In genomic region chr14:75879031-75879430, GRCh38 we compare ENCODE assay signal across 14 cellular contexts.
A peak's percentile ranks its signal among the peaks of the same experiment; 100 is the strongest.
DNase-seq lines count a peak whose midpoint lies in the region; ATAC-seq, FAIRE-seq and TF ChIP-seq lines count a peak whose summit lies in the region.
"Had no signal": no experiment of that assay in that cellular context is flagged by ENCODE, and none has a peak within 500 bp of the region (broad histone marks: within the 10 kb centered on the region; RNA-seq: fewer than 3 reads in every experiment).

No MANE protein-coding gene starts in this region.

- H3K36me3 ChIP-seq in brain microvascular endothelial cell (replicated peaks) (no peaks in the 10 kb centered on the region), mesenchymal stem cell (ENCODE audit: control insufficient read depth in 1 of 2, insufficient read depth in 2 of 2, low read depth in 1 of 2, low read length in 2 of 2) (peaks cover 0 to 3% of the 10 kb centered on the region in 2 experiments), suprapubic skin (no peaks in the 10 kb centered on the region)

- no peak for TF ChIP-seq POLR2A in suprapubic skin (IDR thresholded peaks at IDR 0.05)

- no peak overlapping the region for H3K4me2 ChIP-seq in mesenchymal stem cell (ENCODE audit: low read length, poor library complexity, severe bottlenecking)
- H3K4me2 ChIP-seq: GM23338 had no signal

- H2AK5ac ChIP-seq in mesenchymal stem cell (ENCODE audit: low read length, severe bottlenecking): no peak overlapping the region

- H4K8ac ChIP-seq in mesenchymal stem cell (ENCODE audit: low read length): no peak overlapping the region

- no peak overlapping the region for H2BK15ac ChIP-seq in mesenchymal stem cell (ENCODE audit: low read depth, poor library complexity, severe bottlenecking)

- H2BK5ac ChIP-seq in mesenchymal stem cell (ENCODE audit: low read depth, low read length, poor library complexity, severe bottlenecking): no peak overlapping the region

- no peak overlapping the region for H2BK12ac ChIP-seq in mesenchymal stem cell (ENCODE audit: low read length in 2 of 2)

- no peak overlapping the region for H3K27ac Mint-ChIP-seq in WTC11
- H3K27ac Mint-ChIP-seq: GM23338 had no signal

- no peaks in the 10 kb centered on the region for H3K27me3 Mint-ChIP-seq in WTC11 (ENCODE audit: low read depth)

- H3K9me3 ChIP-seq in mesenchymal stem cell (ENCODE audit: control insufficient read depth, low read length): no peaks in the 10 kb centered on the region
- H3K9me3 ChIP-seq in suprapubic skin: no peaks in the 10 kb centered on the region
- H3K9me3 ChIP-seq: left lung had no signal

- in situ Hi-C loops in brain microvascular endothelial cell (cut with HindIII; ENCODE audit: low pct_ligation_motif_present, low sequenced_read_pairs): no loop called here

- H3K36me3 Mint-ChIP-seq in WTC11: peaks cover 6% of the 10 kb centered on the region

- H3K18ac ChIP-seq in mesenchymal stem cell (ENCODE audit: low read depth in 1 of 2, low read length in 2 of 2): no peak overlapping the region

- H3K4me3 ChIP-seq in brain microvascular endothelial cell (ENCODE audit: low read depth, low read length): no peak overlapping the region
- no peak overlapping the region for H3K4me3 ChIP-seq in mesenchymal stem cell (ENCODE audit: insufficient read depth in 1 of 2, low read depth in 1 of 2, low read length in 2 of 2)
- H3K4me3 ChIP-seq in suprapubic skin: no peak overlapping the region
- H3K4me3 ChIP-seq: GM23338, left lung had no signal

- H3K27me3 ChIP-seq in brain microvascular endothelial cell (replicated peaks) (no peaks in the 10 kb centered on the region), mesenchymal stem cell (ENCODE audit: control insufficient read depth in 1 of 2, insufficient read depth in 1 of 2, low read length in 2 of 2) (no peaks in the 10 kb centered on the region), suprapubic skin (no peaks in the 10 kb centered on the region)
- H3K27me3 ChIP-seq: left lung had no signal

- WGBS in mesenchymal stem cell: 90% methylated on average over 2 of the region's 3 CpGs
- WGBS in suprapubic skin: 80% methylated on average over 3 of the region's 3 CpGs

- peaks cover 2% of the 10 kb centered on the region for H3K4me1 ChIP-seq in mesenchymal stem cell (ENCODE audit: control insufficient read depth, insufficient read depth, low read depth, low read length)
- no peaks in the 10 kb centered on the region for H3K4me1 ChIP-seq in suprapubic skin
- H3K4me1 ChIP-seq: parathyroid adenoma had no signal

- H3K4ac ChIP-seq in mesenchymal stem cell (ENCODE audit: low read depth in 1 of 2, low read length in 2 of 2): no peak overlapping the region

- POLR2A ChIA-PET in WTC11 (lab: Charles Lee): no interaction called here

- no peak overlapping the region for H2AFZ ChIP-seq in mesenchymal stem cell (ENCODE audit: low read depth, low read length)
- H2AFZ ChIP-seq: GM23338, parathyroid adenoma had no signal

- no peaks in the 10 kb centered on the region for H3K9me3 Mint-ChIP-seq in WTC11
- H3K9me3 Mint-ChIP-seq: GM23338 had no signal

- TF ChIP-seq CTCF in brain microvascular endothelial cell (IDR thresholded peaks at IDR 0.05; ENCODE audit: low read depth, low read length, missing control alignments): no peak
- TF ChIP-seq CTCF in WTC11 (IDR thresholded peaks at IDR 0.05): no peak
- no peak for TF ChIP-seq CTCF in suprapubic skin (IDR thresholded peaks at IDR 0.05)

- no peak overlapping the region for H3K9ac ChIP-seq in mesenchymal stem cell (ENCODE audit: low read length)
- H3K9ac ChIP-seq: parathyroid adenoma had no signal

- H3K27ac ChIP-seq in brain microvascular endothelial cell (peak overlapping the region; percentile 89), mesenchymal stem cell (ENCODE audit: low read length, poor library complexity, severe bottlenecking) (no peak overlapping the region), suprapubic skin (no peak overlapping the region)
- H3K27ac ChIP-seq: parathyroid adenoma had no signal

- H3K23ac ChIP-seq in mesenchymal stem cell (ENCODE audit: low read length in 2 of 2): no peak overlapping the region

- no peak overlapping the region for H2BK120ac ChIP-seq in mesenchymal stem cell (ENCODE audit: low read depth, low read length)

- no peak overlapping the region for H3K14ac ChIP-seq in mesenchymal stem cell (ENCODE audit: low read length in 2 of 2)

- peaks cover 18% of the 10 kb centered on the region for H3K4me1 Mint-ChIP-seq in WTC11

- no peak for ATAC-seq in WTC11
- ATAC-seq: GM23338, left lung had no signal

- FAIRE-seq in HTR-8/SVneo (lab: Jason Lieb, UNC): peak; percentile 96

- no peak for TF ChIP-seq EP300 in suprapubic skin (IDR thresholded peaks at IDR 0.05)

- no peak overlapping the region for H4K91ac ChIP-seq in mesenchymal stem cell (ENCODE audit: low read length)

- H3K79me1 ChIP-seq in mesenchymal stem cell (replicated peaks; ENCODE audit: low read length, poor library complexity, severe bottlenecking): no peaks in the 10 kb centered on the region

- peak; percentile 85 for DNase-seq in EL
- DNase-seq in HTR-8/SVneo (ENCODE audit: insufficient read length, low spot score): peak; percentile 87
- peak; percentile 41 for DNase-seq in brain microvascular endothelial cell
- peak; percentile 74 for DNase-seq in mesenchymal stem cell
- DNase-seq in AG20443 (ENCODE audit: low spot score): no peak
- no peak for DNase-seq in GOT3 (lab: John Stamatoyannopoulos, UW)
- DNase-seq in WTC11 (ENCODE audit: low spot score): no peak
- no peak for DNase-seq in suprapubic skin (ENCODE audit: low spot score in 2 of 2)
- DNase-seq: activated CD4-positive, alpha-beta T cell treated with anti-CD3 and anti-CD28 coated beads for 48 hours; left lung; NCI-H2171 treated with DMSO at 0.1 percent for 48 hours; SHP77 treated with DMSO at 0.1 percent for 48 hours had no signal

- CTCF ChIA-PET in WTC11 (lab: Charles Lee): interaction anchor here (3.4 kb wide), 1 partner anchor 170 kb away, joined by 15 read pairs; no protein-coding TSS in a partner anchor

- no peak overlapping the region for H3K4me3 Mint-ChIP-seq in WTC11
- H3K4me3 Mint-ChIP-seq: GM23338 had no signal

TF ChIP-seq in WTC11, 78 proteins besides CTCF, POLR2A, EP300 and RAD21:
- TF ChIP-seq ZNF423 (CRISPR knock-in tag; IDR thresholded peaks at IDR 0.05) (no peak), EMX1 (CRISPR knock-in tag; IDR thresholded peaks at IDR 0.05) (no peak), ZNF416 (CRISPR knock-in tag; IDR thresholded peaks at IDR 0.05) (no peak), NFE2L1 (CRISPR knock-in tag; IDR thresholded peaks at IDR 0.05) (no peak)
- TF ChIP-seq, protein P1, sequence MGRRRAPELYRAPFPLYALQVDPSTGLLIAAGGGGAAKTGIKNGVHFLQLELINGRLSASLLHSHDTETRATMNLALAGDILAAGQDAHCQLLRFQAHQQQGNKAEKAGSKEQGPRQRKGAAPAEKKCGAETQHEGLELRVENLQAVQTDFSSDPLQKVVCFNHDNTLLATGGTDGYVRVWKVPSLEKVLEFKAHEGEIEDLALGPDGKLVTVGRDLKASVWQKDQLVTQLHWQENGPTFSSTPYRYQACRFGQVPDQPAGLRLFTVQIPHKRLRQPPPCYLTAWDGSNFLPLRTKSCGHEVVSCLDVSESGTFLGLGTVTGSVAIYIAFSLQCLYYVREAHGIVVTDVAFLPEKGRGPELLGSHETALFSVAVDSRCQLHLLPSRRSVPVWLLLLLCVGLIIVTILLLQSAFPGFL (CRISPR knock-in tag; IDR thresholded peaks at IDR 0.05; ENCODE audit: borderline replicate concordance): no peak

Comparison
In these comparisons a context has a peak if more than half of its experiments do, and no peak if none do; other contexts are left out.
1. DNase-seq: peak in EL (single experiment), HTR-8/SVneo (single experiment), brain microvascular endothelial cell (single experiment) and mesenchymal stem cell (single experiment); none in AG20443 (single experiment), GOT3 (single experiment), WTC11 (single experiment) and suprapubic skin (0 of 2).